Comparison of ENCODE assay signal across 1 cellular context in the genomic region with DNA sequence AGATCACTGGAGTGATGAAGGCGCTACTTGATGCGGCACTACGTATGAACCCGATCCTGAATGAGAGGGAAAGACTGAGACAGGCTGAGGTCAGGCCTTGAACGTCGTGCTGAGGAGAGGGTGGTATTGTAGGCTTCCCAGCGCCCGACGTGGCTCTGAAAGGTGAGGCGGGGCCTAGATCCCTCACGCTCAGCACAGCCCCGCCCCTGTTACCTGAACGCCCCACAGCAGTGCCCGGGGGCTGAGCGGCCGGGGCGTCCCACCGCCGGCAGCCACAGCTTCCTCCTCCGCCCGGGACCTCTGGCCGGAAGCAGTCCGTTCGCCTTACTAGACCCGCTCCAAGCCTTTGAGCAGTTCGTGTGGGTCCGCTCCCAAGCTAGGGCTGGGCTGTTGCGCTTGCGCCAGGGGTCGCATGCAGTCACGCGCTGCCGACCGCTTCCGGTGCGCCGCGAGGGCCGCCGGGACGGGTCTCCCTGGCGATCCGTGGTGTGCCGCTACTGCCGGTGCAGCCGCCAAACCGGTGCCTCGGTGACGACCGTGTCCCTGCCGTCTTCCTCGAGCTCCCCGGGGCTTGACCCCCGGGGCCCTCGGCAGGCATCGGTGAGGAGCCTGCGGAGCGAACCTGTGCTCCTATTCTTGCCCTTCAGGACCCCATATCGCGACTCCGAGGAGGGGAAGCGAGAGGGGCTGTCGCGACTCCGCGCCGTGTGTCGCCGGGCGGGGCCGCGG.
A peak's percentile ranks its signal among the peaks of the same experiment; 100 is the strongest.
TF ChIP-seq lines count a peak whose summit lies in the region.

A gene with protein sequence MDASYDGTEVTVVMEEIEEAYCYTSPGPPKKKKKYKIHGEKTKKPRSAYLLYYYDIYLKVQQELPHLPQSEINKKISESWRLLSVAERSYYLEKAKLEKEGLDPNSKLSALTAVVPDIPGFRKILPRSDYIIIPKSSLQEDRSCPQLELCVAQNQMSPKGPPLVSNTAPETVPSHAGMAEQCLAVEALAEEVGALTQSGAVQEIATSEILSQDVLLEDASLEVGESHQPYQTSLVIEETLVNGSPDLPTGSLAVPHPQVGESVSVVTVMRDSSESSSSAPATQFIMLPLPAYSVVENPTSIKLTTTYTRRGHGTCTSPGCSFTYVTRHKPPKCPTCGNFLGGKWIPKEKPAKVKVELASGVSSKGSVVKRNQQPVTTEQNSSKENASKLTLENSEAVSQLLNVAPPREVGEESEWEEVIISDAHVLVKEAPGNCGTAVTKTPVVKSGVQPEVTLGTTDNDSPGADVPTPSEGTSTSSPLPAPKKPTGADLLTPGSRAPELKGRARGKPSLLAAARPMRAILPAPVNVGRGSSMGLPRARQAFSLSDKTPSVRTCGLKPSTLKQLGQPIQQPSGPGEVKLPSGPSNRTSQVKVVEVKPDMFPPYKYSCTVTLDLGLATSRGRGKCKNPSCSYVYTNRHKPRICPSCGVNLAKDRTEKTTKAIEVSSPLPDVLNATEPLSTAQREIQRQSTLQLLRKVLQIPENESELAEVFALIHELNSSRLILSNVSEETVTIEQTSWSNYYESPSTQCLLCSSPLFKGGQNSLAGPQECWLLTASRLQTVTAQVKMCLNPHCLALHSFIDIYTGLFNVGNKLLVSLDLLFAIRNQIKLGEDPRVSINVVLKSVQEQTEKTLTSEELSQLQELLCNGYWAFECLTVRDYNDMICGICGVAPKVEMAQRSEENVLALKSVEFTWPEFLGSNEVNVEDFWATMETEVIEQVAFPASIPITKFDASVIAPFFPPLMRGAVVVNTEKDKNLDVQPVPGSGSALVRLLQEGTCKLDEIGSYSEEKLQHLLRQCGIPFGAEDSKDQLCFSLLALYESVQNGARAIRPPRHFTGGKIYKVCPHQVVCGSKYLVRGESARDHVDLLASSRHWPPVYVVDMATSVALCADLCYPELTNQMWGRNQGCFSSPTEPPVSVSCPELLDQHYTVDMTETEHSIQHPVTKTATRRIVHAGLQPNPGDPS (N-terminal part only) (plus strand): TSS at position 479 of the 729 bp plus-strand sequence. CDS start 4,114 bp downstream, outside the sequence.
A gene (minus strand): TSS at position 394 of the 729 bp plus-strand sequence. CDS start 4,306 bp downstream, outside the sequence.

TF ChIP-seq in K562, 482 proteins besides CTCF, POLR2A, EP300 and RAD21 (continued from another document and continues in another):
- TF ChIP-seq BRF1 (IDR thresholded peaks at IDR 0.05; ENCODE audit: borderline replicate concordance, extremely low read depth, insufficient read length) (no peak), BRD9 (IDR thresholded peaks at IDR 0.05; ENCODE audit: low read depth, partially characterized antibody) (no peak), NFE2 (IDR thresholded peaks at IDR 0.05; ENCODE audit: low read depth) (peak; percentile 25; the same call in 1 of the 2 replicates), ZKSCAN1 (IDR thresholded peaks at IDR 0.05; ENCODE audit: low read depth, low read length) (peak; percentile 78), PHB2 (IDR thresholded peaks at IDR 0.05; ENCODE audit: low read depth) (no peak), ZC3H4 (CRISPR knock-in tag; IDR thresholded peaks at IDR 0.05; ENCODE audit: borderline replicate concordance) (no peak), ZNF134 (CRISPR knock-in tag; conservative IDR thresholded peaks at IDR 0.05) (no peak), CREB1 (IDR thresholded peaks at IDR 0.05) (peak; percentile 95), CREB1 (CRISPR knock-in tag; IDR thresholded peaks at IDR 0.05) (peak; percentile 95), ZNF445 (CRISPR knock-in tag; IDR thresholded peaks at IDR 0.05; ENCODE audit: low read depth) (no peak), ZNF668 (CRISPR knock-in tag; IDR thresholded peaks at IDR 0.05) (no peak), MXI1 (IDR thresholded peaks at IDR 0.05; ENCODE audit: low read depth, low read length) (peak; percentile 47; the same call in 1 of the 2 replicates), ASH1L (IDR thresholded peaks at IDR 0.05; ENCODE audit: borderline replicate concordance, low read depth, partially characterized antibody) (no peak), ZNF589 (CRISPR knock-in tag; IDR thresholded peaks at IDR 0.05; ENCODE audit: low read depth) (no peak), TRIM28 (IDR thresholded peaks at IDR 0.05) (no peak), SRSF9 (IDR thresholded peaks at IDR 0.05; ENCODE audit: borderline replicate concordance, low read depth, low read length) (no peak)
- TF ChIP-seq, protein P1, sequence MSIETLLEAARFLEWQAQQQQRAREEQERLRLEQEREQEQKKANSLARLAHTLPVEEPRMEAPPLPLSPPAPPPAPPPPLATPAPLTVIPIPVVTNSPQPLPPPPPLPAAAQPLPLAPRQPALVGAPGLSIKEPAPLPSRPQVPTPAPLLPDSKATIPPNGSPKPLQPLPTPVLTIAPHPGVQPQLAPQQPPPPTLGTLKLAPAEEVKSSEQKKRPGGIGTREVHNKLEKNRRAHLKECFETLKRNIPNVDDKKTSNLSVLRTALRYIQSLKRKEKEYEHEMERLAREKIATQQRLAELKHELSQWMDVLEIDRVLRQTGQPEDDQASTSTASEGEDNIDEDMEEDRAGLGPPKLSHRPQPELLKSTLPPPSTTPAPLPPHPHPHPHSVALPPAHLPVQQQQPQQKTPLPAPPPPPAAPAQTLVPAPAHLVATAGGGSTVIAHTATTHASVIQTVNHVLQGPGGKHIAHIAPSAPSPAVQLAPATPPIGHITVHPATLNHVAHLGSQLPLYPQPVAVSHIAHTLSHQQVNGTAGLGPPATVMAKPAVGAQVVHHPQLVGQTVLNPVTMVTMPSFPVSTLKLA (conservative IDR thresholded peaks at IDR 0.05): peak; percentile 89 to 96
- TF ChIP-seq, protein P2, sequence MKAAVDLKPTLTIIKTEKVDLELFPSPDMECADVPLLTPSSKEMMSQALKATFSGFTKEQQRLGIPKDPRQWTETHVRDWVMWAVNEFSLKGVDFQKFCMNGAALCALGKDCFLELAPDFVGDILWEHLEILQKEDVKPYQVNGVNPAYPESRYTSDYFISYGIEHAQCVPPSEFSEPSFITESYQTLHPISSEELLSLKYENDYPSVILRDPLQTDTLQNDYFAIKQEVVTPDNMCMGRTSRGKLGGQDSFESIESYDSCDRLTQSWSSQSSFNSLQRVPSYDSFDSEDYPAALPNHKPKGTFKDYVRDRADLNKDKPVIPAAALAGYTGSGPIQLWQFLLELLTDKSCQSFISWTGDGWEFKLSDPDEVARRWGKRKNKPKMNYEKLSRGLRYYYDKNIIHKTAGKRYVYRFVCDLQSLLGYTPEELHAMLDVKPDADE (conservative IDR thresholded peaks at IDR 0.05; ENCODE audit: control insufficient read depth, low read depth, low read length): peak; percentile 84
- TF ChIP-seq, protein P3, sequence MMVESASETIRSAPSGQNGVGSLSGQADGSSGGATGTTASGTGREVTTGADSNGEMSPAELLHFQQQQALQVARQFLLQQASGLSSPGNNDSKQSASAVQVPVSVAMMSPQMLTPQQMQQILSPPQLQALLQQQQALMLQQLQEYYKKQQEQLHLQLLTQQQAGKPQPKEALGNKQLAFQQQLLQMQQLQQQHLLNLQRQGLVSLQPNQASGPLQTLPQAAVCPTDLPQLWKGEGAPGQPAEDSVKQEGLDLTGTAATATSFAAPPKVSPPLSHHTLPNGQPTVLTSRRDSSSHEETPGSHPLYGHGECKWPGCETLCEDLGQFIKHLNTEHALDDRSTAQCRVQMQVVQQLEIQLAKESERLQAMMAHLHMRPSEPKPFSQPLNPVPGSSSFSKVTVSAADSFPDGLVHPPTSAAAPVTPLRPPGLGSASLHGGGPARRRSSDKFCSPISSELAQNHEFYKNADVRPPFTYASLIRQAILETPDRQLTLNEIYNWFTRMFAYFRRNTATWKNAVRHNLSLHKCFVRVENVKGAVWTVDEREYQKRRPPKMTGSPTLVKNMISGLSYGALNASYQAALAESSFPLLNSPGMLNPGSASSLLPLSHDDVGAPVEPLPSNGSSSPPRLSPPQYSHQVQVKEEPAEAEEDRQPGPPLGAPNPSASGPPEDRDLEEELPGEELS (CRISPR knock-in tag; IDR thresholded peaks at IDR 0.05; ENCODE audit: borderline replicate concordance): peak; percentile 46; the same call in 1 of the 2 replicates
- TF ChIP-seq, protein P4, sequence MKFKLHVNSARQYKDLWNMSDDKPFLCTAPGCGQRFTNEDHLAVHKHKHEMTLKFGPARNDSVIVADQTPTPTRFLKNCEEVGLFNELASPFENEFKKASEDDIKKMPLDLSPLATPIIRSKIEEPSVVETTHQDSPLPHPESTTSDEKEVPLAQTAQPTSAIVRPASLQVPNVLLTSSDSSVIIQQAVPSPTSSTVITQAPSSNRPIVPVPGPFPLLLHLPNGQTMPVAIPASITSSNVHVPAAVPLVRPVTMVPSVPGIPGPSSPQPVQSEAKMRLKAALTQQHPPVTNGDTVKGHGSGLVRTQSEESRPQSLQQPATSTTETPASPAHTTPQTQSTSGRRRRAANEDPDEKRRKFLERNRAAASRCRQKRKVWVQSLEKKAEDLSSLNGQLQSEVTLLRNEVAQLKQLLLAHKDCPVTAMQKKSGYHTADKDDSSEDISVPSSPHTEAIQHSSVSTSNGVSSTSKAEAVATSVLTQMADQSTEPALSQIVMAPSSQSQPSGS (CRISPR knock-in tag; IDR thresholded peaks at IDR 0.05): no peak
- TF ChIP-seq, protein P5, sequence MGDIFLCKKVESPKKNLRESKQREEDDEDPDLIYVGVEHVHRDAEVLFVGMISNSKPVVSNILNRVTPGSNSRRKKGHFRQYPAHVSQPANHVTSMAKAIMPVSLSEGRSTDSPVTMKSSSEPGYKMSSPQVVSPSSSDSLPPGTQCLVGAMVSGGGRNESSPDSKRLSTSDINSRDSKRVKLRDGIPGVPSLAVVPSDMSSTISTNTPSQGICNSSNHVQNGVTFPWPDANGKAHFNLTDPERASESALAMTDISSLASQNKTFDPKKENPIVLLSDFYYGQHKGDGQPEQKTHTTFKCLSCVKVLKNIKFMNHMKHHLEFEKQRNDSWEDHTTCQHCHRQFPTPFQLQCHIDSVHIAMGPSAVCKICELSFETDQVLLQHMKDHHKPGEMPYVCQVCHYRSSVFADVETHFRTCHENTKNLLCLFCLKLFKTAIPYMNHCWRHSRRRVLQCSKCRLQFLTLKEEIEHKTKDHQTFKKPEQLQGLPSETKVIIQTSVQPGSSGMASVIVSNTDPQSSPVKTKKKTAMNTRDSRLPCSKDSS (IDR thresholded peaks at IDR 0.05; ENCODE audit: low read depth, partially characterized antibody): no peak
- TF ChIP-seq, protein P6, sequence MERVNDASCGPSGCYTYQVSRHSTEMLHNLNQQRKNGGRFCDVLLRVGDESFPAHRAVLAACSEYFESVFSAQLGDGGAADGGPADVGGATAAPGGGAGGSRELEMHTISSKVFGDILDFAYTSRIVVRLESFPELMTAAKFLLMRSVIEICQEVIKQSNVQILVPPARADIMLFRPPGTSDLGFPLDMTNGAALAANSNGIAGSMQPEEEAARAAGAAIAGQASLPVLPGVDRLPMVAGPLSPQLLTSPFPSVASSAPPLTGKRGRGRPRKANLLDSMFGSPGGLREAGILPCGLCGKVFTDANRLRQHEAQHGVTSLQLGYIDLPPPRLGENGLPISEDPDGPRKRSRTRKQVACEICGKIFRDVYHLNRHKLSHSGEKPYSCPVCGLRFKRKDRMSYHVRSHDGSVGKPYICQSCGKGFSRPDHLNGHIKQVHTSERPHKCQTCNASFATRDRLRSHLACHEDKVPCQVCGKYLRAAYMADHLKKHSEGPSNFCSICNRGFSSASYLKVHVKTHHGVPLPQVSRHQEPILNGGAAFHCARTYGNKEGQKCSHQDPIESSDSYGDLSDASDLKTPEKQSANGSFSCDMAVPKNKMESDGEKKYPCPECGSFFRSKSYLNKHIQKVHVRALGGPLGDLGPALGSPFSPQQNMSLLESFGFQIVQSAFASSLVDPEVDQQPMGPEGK (CRISPR knock-in tag; IDR thresholded peaks at IDR 0.05; ENCODE audit: borderline replicate concordance): no peak
